Comparison of ENCODE assay signal across 12 cellular contexts in the genomic region with DNA sequence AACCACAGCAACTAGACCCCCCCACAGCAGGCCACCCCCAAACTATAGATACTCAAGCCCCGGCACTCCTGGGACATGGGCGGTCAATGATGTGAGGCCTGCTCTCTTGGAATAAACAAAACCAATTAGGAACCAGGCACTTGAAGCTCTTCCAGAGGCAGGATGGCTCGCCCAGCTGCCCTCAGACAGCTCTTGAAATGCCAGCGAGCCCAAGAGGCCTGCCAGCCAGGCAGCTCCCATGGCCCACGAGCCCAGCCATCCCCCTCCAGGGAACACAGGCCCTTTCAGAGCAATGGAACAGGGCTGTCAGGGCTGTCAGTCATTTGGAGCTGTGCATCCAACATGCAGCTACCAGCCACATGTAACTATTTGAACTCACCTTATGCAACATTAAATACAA. TPM values are rescaled to one million over a fixed set of nuclear protein-coding genes. Genes with fewer than 3 reads are reported as not detected.
DNase-seq lines count a peak whose midpoint lies in the region; ATAC-seq and TF ChIP-seq lines count a peak whose summit lies in the region.
"Had no signal": no experiment of that assay in that cellular context is flagged by ENCODE, and none has a peak within 500 bp of the region (broad histone marks: within the 10 kb centered on the region; RNA-seq: fewer than 3 reads in every experiment).

No MANE protein-coding gene starts in this region.

- H3K79me2 ChIP-seq in Karpas-422 (ENCODE audit: low read length) = peaks cover 68% of the 10 kb centered on the region

- no peaks in the 10 kb centered on the region for H3K4me1 ChIP-seq in Caco-2
- peaks cover 42% of the 10 kb centered on the region for H3K4me1 ChIP-seq in Karpas-422 (ENCODE audit: low read length)

- peaks cover 6% of the 10 kb centered on the region for H3K4me1 Mint-ChIP-seq in Caco-2 (ENCODE audit: low read depth, unreplicated experiment)
- H3K4me1 Mint-ChIP-seq in central memory CD8-positive, alpha-beta T cell = peaks cover 72% of the 10 kb centered on the region
- H3K4me1 Mint-ChIP-seq in naive thymus-derived CD8-positive, alpha-beta T cell = peaks cover 23 to 81% (median 66%) of the 10 kb centered on the region in 4 donors

- no peak for TF ChIP-seq CTCF in Caco-2 (IDR thresholded peaks at IDR 0.05; ENCODE audit: insufficient read depth in 1 of 2, low read depth in 1 of 2, low read length in 1 of 2, severe bottlenecking in 1 of 2, unreplicated experiment in 1 of 2)

- no peak for ATAC-seq in central memory CD8-positive, alpha-beta T cell (replicated peaks; ENCODE audit: extremely low read depth, poor library complexity, severe bottlenecking)
- ATAC-seq in naive thymus-derived CD8-positive, alpha-beta T cell = no peak
- no peak for ATAC-seq in GM21360 (IDR thresholded peaks at IDR 0.05; ENCODE audit: unreplicated experiment)

- no peak overlapping the region for H2AFZ ChIP-seq in Karpas-422 (ENCODE audit: low read length)

- H3K4me3 ChIP-seq in Caco-2 (ENCODE audit: low read depth, low read length) = no peak overlapping the region
- H3K4me3 ChIP-seq in Karpas-422 (ENCODE audit: low read length) = no peak overlapping the region
- H3K4me3 ChIP-seq: SJCRH30, skin epidermis, testis had no signal

- H4K20me1 ChIP-seq in Karpas-422 (ENCODE audit: insufficient read depth, low read depth, low read length) = no peaks in the 10 kb centered on the region

- intact Hi-C loops in Caco-2 (cut with micrococcal nuclease; ENCODE audit: unreplicated experiment) = no loop called here

- BruUV-seq in Caco-2 (replicated peaks; lab: Mats Ljungman, UMichigan) = no TSS peak

- H3K27me3 Mint-ChIP-seq in Caco-2 (ENCODE audit: insufficient read depth, unreplicated experiment) = no peaks in the 10 kb centered on the region
- no peaks in the 10 kb centered on the region for H3K27me3 Mint-ChIP-seq in central memory CD8-positive, alpha-beta T cell
- no peaks in the 10 kb centered on the region for H3K27me3 Mint-ChIP-seq in naive thymus-derived CD8-positive, alpha-beta T cell

- H3K9me3 Mint-ChIP-seq in Caco-2 (ENCODE audit: unreplicated experiment) = no peaks in the 10 kb centered on the region
- H3K9me3 Mint-ChIP-seq in central memory CD8-positive, alpha-beta T cell = no peaks in the 10 kb centered on the region
- no peaks in the 10 kb centered on the region for H3K9me3 Mint-ChIP-seq in naive thymus-derived CD8-positive, alpha-beta T cell

- H3K4me2 ChIP-seq in Karpas-422 (ENCODE audit: low read depth, low read length, poor library complexity, severe bottlenecking) = no peak overlapping the region

- H3K4me3 Mint-ChIP-seq in Caco-2 (ENCODE audit: unreplicated experiment) = no peak overlapping the region
- peak overlapping the region; percentile 36 for H3K4me3 Mint-ChIP-seq in central memory CD8-positive, alpha-beta T cell
- peak overlapping the region in 2 of 10 donors; percentile 5 to 29 for H3K4me3 Mint-ChIP-seq in naive thymus-derived CD8-positive, alpha-beta T cell

- DNase-seq in Caco-2 (no peak), Karpas-422 (no peak), AG08395 (ENCODE audit: low spot score) (no peak), GM19238 (ENCODE audit: insufficient read length, low spot score) (no peak)
- no peak for DNase-seq in central memory CD8-positive, alpha-beta T cell (ENCODE audit: low spot score in 2 of 2)
- DNase-seq in naive thymus-derived CD8-positive, alpha-beta T cell = no peak
- DNase-seq: activated T-cell treated with anti-CD3 and anti-CD28 coated beads for 4 hours, Calu3, SJCRH30, testis had no signal

- POLR2A ChIA-PET in Caco-2 (lab: Charles Lee) = no interaction called here
- POLR2A ChIA-PET in naive thymus-derived CD8-positive, alpha-beta T cell (lab: Charles Lee) = no interaction called here

- H3K27me3 ChIP-seq in Caco-2 (replicated peaks; ENCODE audit: control insufficient read depth, insufficient read depth, low read length) = no peaks in the 10 kb centered on the region
- H3K27me3 ChIP-seq in Karpas-422 (ENCODE audit: low read length) = no peaks in the 10 kb centered on the region
- H3K27me3 ChIP-seq: SJCRH30, testis had no signal

- H3K27ac ChIP-seq in Karpas-422 (ENCODE audit: low read length) = peak overlapping the region; percentile 57
- H3K27ac ChIP-seq: SJCRH30 had no signal

- peak overlapping the region; percentile 33 for H3K27ac Mint-ChIP-seq in Caco-2 (ENCODE audit: unreplicated experiment)
- peak overlapping the region; percentile 84 for H3K27ac Mint-ChIP-seq in central memory CD8-positive, alpha-beta T cell (ENCODE audit: low read depth)
- H3K27ac Mint-ChIP-seq in naive thymus-derived CD8-positive, alpha-beta T cell = peak overlapping the region; percentile 12 to 91 (median 60)

- H3K9me3 ChIP-seq in Caco-2 = no peaks in the 10 kb centered on the region
- H3K9me3 ChIP-seq in Karpas-422 (ENCODE audit: low read length) = no peaks in the 10 kb centered on the region
- H3K9me3 ChIP-seq: SJCRH30, testis had no signal

- no peaks in the 10 kb centered on the region for H3K36me3 ChIP-seq in Caco-2 (ENCODE audit: control insufficient read depth, insufficient read depth, low read length)
- H3K36me3 ChIP-seq in Karpas-422 (ENCODE audit: insufficient read depth, low read length) = no peaks in the 10 kb centered on the region
- H3K36me3 ChIP-seq: SJCRH30 had no signal

- no peaks in the 10 kb centered on the region for H3K9me2 ChIP-seq in Karpas-422 (replicated peaks; ENCODE audit: insufficient read depth, low read length)

- H3K9ac ChIP-seq in Karpas-422 (ENCODE audit: low read length) = 0 out of 2 replicates have a peak overlapping the region, but pooled peaks have one; percentile 6

- CTCF ChIA-PET in Caco-2 (lab: Charles Lee) = no interaction called here

- H3K36me3 Mint-ChIP-seq in Caco-2 (ENCODE audit: insufficient read depth, unreplicated experiment) = peaks cover 6% of the 10 kb centered on the region
- peaks cover 21% of the 10 kb centered on the region for H3K36me3 Mint-ChIP-seq in central memory CD8-positive, alpha-beta T cell (ENCODE audit: insufficient read depth)
- H3K36me3 Mint-ChIP-seq in naive thymus-derived CD8-positive, alpha-beta T cell = peaks cover 0 to 42% (median 6%) of the 10 kb centered on the region in 3 donors

RNA-seq across cellular contexts. Expression of gene TFIP11, which starts 34.0 kb away (rescaled TPM):
- 27.4 and 27.7 TPM in 2 replicates for total RNA-seq in Caco-2 (2022)
- total RNA-seq in Karpas-422 (2014; rRNA removed; shearing (Covaris generic); ENCODE audit: low replicate concordance) = 39.4 and 46.0 TPM in 2 replicates
- 10 to 100 TPM; 56.2 to 67.8 TPM for total RNA-seq in naive thymus-derived CD8-positive, alpha-beta T cell
- 10 to 100 TPM; 15.3 to 33.9 (median 22.3) TPM for polyA plus RNA-seq in naive thymus-derived CD8-positive, alpha-beta T cell

RNA-seq across cellular contexts. Expression of gene TPST2, which starts 43.6 kb away (rescaled TPM):
- total RNA-seq in Caco-2 (2022) = 9.5 and 11.5 TPM in 2 replicates
- total RNA-seq in Karpas-422 (2014; rRNA removed; shearing (Covaris generic); ENCODE audit: low replicate concordance) = 52.9 and 61.4 TPM in 2 replicates
- 10 to 100 TPM; 40.8 to 43.2 TPM for total RNA-seq in naive thymus-derived CD8-positive, alpha-beta T cell
- 100 to 1,000 TPM in 2 of 3 donors, 10 to 100 TPM in 1; 87.9 to 134 (median 126) TPM for polyA plus RNA-seq in naive thymus-derived CD8-positive, alpha-beta T cell

Comparison
In these comparisons a context has a peak if more than half of its experiments do, and no peak if none do; other contexts are left out.
1. H3K27ac Mint-ChIP-seq: peak in every context shown above with its lines; median percentile 84 in central memory CD8-positive, alpha-beta T cell; 60 in naive thymus-derived CD8-positive, alpha-beta T cell; 33 in Caco-2.